ENCODE assay signal across 8 cellular contexts in the genomic region with DNA sequence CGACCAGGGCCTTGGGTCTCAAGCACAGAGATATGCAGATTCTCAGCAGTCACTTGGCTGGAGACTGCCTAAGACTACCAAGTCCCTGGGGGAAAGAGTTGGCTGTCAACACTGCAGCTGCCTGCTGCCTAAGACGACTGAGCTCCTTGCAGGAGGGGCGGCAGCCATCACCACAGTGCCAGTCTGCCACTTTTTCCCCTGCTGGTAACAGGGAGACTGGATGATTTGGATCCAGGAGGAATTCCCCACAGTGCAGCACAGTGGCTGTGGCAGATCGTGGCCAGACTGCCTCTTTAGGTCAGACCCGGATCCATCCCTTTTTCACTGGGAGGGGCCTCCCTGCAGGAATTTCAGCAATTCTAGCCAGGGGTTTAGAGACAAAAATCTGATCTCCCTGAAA.
DNase-seq lines count a peak whose midpoint lies in the region; TF ChIP-seq lines count a peak whose summit lies in the region.
"Not testable (repeated sequence)": the region's sequence is repeated elsewhere in the genome, so short reads cannot be mapped to it uniquely, and the experiment has no call there.

No MANE protein-coding gene starts in this region.

- peak; percentile 12 for DNase-seq in HT-29 (ENCODE audit: low spot score)
- peak; percentile 1 for DNase-seq in NCI-H2171 (lab: John Stamatoyannopoulos, UW)
- DNase-seq in WERI-Rb-1, result peak; percentile 3
- DNase-seq in glutamatergic neuron, result peak; percentile 11
- peak; percentile 73 for DNase-seq in islet precursor cell
- peak; percentile 8 for DNase-seq in progenitor cell of endocrine pancreas (ENCODE audit: low spot score, unreplicated experiment)

- H3K27me3 ChIP-seq in BLaER1 treated with 17β-estradiol and CSF1 and Interleukin-3, amounts not matched to agents 10 nM and 100 nM, result peaks cover 7 to 19% (median 13%) of the 10 kb centered on the region in 11 experiments; a peak in 18 of 22 replicates
- H3K27me3 ChIP-seq in OCI-LY1 (ENCODE audit: insufficient read depth, low read length); WERI-Rb-1 (ENCODE audit: insufficient read depth, low read depth, severe bottlenecking): not testable (repeated sequence)

- H3K36me3 ChIP-seq in BLaER1 treated with 17β-estradiol and CSF1 and Interleukin-3, amounts not matched to agents 10 nM and 100 nM; OCI-LY1 (ENCODE audit: insufficient read depth, low read length); WERI-Rb-1: not testable (repeated sequence)

- not testable (repeated sequence) for H3K79me2 ChIP-seq in OCI-LY1 (ENCODE audit: insufficient read depth, low read length)

- not testable (repeated sequence) for H3K9ac ChIP-seq in BLaER1 treated with 17β-estradiol and CSF1 and Interleukin-3, amounts not matched to agents 10 nM and 100 nM; OCI-LY1 (ENCODE audit: low read length)

- H3F3A ChIP-seq in OCI-LY1 (ENCODE audit: insufficient read depth, low read length), result not testable (repeated sequence)

- H3K9me3 ChIP-seq in BLaER1 treated with 17β-estradiol and CSF1 and Interleukin-3, amounts not matched to agents 10 nM and 100 nM (replicated peaks in 1 of 11), result peaks cover 0 to 12% (median 6%) of the 10 kb centered on the region in 11 experiments; a peak in 10 of 22 replicates
- H3K9me3 ChIP-seq in OCI-LY1 (ENCODE audit: low read length); WERI-Rb-1 (ENCODE audit: severe bottlenecking): not testable (repeated sequence)

- peak overlapping the region in 7 of 11 experiments; percentile 2 to 57 (median 32); a peak in 11 of 22 replicates for H3K4me2 ChIP-seq in BLaER1 treated with 17β-estradiol and CSF1 and Interleukin-3, amounts not matched to agents 10 nM and 100 nM
- H3K4me2 ChIP-seq in OCI-LY1 (ENCODE audit: low read length), result peak overlapping the region; percentile 24; the same call in 1 of the 2 replicates

- H3K27ac ChIP-seq in BLaER1 treated with 17β-estradiol and CSF1 and Interleukin-3, amounts not matched to agents 10 nM and 100 nM; WERI-Rb-1: not testable (repeated sequence)
- H3K27ac ChIP-seq in OCI-LY1 (ENCODE audit: low read depth, low read length, poor library complexity, severe bottlenecking), result peak overlapping the region; percentile 84

- not testable (repeated sequence) for TF ChIP-seq CTCF in OCI-LY1 (IDR thresholded peaks at IDR 0.05; ENCODE audit: low read length); WERI-Rb-1 (IDR thresholded peaks at IDR 0.05; ENCODE audit: low read depth, low read length); glutamatergic neuron (IDR thresholded peaks at IDR 0.05; ENCODE audit: partially characterized antibody, unreplicated experiment)
- TF ChIP-seq CTCF in progenitor cell of endocrine pancreas (IDR thresholded peaks at IDR 0.05; ENCODE audit: unreplicated experiment), result peak; percentile 18

- not testable (repeated sequence) for H3K4me1 Mint-ChIP-seq in glutamatergic neuron (ENCODE audit: low read depth, unreplicated experiment); progenitor cell of endocrine pancreas (ENCODE audit: low read depth)

- H3K4me3 Mint-ChIP-seq in glutamatergic neuron (ENCODE audit: unreplicated experiment); progenitor cell of endocrine pancreas (ENCODE audit: low read depth): not testable (repeated sequence)

- not testable (repeated sequence) for H3K27ac Mint-ChIP-seq in glutamatergic neuron (ENCODE audit: unreplicated experiment); progenitor cell of endocrine pancreas

- not testable (repeated sequence) for H3K36me3 Mint-ChIP-seq in glutamatergic neuron (ENCODE audit: unreplicated experiment); progenitor cell of endocrine pancreas (ENCODE audit: insufficient read depth)

- not testable (repeated sequence) for H3K27me3 Mint-ChIP-seq in glutamatergic neuron (ENCODE audit: unreplicated experiment); progenitor cell of endocrine pancreas

- not testable (repeated sequence) for H3K9me3 Mint-ChIP-seq in glutamatergic neuron (ENCODE audit: unreplicated experiment); progenitor cell of endocrine pancreas (ENCODE audit: low read depth)

- H3K4me3 ChIP-seq in BLaER1 treated with 17β-estradiol and CSF1 and Interleukin-3, amounts not matched to agents 10 nM and 100 nM; OCI-LY1 (ENCODE audit: low read depth, low read length, poor library complexity, severe bottlenecking); WERI-Rb-1 (ENCODE audit: low read depth, low read length): not testable (repeated sequence)

- H3K4me1 ChIP-seq in BLaER1 treated with 17β-estradiol and CSF1 and Interleukin-3, amounts not matched to agents 10 nM and 100 nM, result peaks cover 0 to 14% (median 8%) of the 10 kb centered on the region in 10 experiments; a peak in 8 of 20 replicates
- peaks cover 16% of the 10 kb centered on the region for H3K4me1 ChIP-seq in OCI-LY1 (ENCODE audit: insufficient read depth, low read length, severe bottlenecking)

- H2AFZ ChIP-seq in OCI-LY1 (ENCODE audit: low read length), result not testable (repeated sequence)

- H4K20me1 ChIP-seq in BLaER1 treated with 17β-estradiol and CSF1 and Interleukin-3, amounts not matched to agents 10 nM and 100 nM; OCI-LY1 (ENCODE audit: insufficient read depth, low read length): not testable (repeated sequence)

- not testable (repeated sequence) for H3K9me2 ChIP-seq in OCI-LY1 (ENCODE audit: low read depth, low read length)

Comparison
In these comparisons a context has a peak if more than half of its experiments do, and no peak if none do; other contexts are left out.
1. DNase-seq: peak in every context shown above with its lines; median percentile 73 in islet precursor cell; 12 in HT-29; 11 in glutamatergic neuron; 8 in progenitor cell of endocrine pancreas; 3 in WERI-Rb-1; 1 in NCI-H2171.